ENCODE assay signal across 21 cellular contexts in genomic region chr22:42955842-42956241, GRCh38.
"Had no signal": no experiment of that assay in that cellular context is flagged by ENCODE, and none has a peak within 500 bp of the region (broad histone marks: within the 10 kb centered on the region; RNA-seq: fewer than 3 reads in every experiment).

No MANE protein-coding gene starts in this region.

- H3K4me3 ChIP-seq: lower lobe of right lung, stomach, thoracic aorta, transverse colon had no signal

- H3K27ac ChIP-seq: lower lobe of right lung, parathyroid adenoma, stomach, thoracic aorta, transverse colon had no signal

- H3K27me3 ChIP-seq: gastrocnemius medialis, heart right ventricle, stomach, transverse colon had no signal

- H3K27me3 Mint-ChIP-seq: memory B cell had no signal

- H3K9me3 ChIP-seq: gastrocnemius medialis, heart right ventricle, left ventricle myocardium inferior, lower lobe of right lung, stomach, thoracic aorta, transverse colon had no signal

- DNase-seq: cerebellar nuclear complex; effector CD4-positive, alpha-beta T cell; endodermal cell; gastrocnemius medialis; heart right ventricle; immature natural killer cell; left cardiac atrium; left ventricle myocardium inferior; lower lobe of right lung; midbrain; small intestine; stimulated activated CD4-positive, alpha-beta T cell treated with anti-CD3 and anti-CD28 coated beads, Interleukin-12 subunit alpha, Interleukin-12 subunit beta, amount 100 ng/mL, for 4 hours; stimulated activated naive CD4-positive, alpha-beta T cell; stomach; transverse colon had no signal

- H3K9me3 Mint-ChIP-seq: immature natural killer cell, memory B cell, nephron had no signal

- H3K27ac Mint-ChIP-seq: endodermal cell, immature natural killer cell, memory B cell had no signal

- FAIRE-seq: colon, small intestine had no signal

- ATAC-seq: esophagus mucosa, gastrocnemius medialis, heart right ventricle, left cardiac atrium, lower lobe of right lung had no signal

- H2AFZ ChIP-seq: parathyroid adenoma had no signal

- H3K4me3 Mint-ChIP-seq: endodermal cell, immature natural killer cell, memory B cell, nephron had no signal

- H3K36me3 ChIP-seq: gastrocnemius medialis, left ventricle myocardium inferior, lower lobe of right lung, stomach, thoracic aorta, transverse colon had no signal

- H3K9ac ChIP-seq: parathyroid adenoma had no signal
